In genomic region chr5:55519001-55519400, GRCh38 we compare ENCODE assay signal across 14 cellular contexts. TPM values are rescaled to one million over a fixed set of nuclear protein-coding genes. Genes with fewer than 3 reads are reported as not detected.
DNase-seq lines count a peak whose midpoint lies in the region; ATAC-seq, FAIRE-seq and TF ChIP-seq lines count a peak whose summit lies in the region.
"Had no signal": no experiment of that assay in that cellular context is flagged by ENCODE, and none has a peak within 500 bp of the region (broad histone marks: within the 10 kb centered on the region; RNA-seq: fewer than 3 reads in every experiment).

No MANE protein-coding gene starts in this region.

- H3K4me2 ChIP-seq in PC-3 (ENCODE audit: low read length) = no peak overlapping the region

- no peaks in the 10 kb centered on the region for H3K79me2 ChIP-seq in PC-3 (ENCODE audit: low read length)

- ATAC-seq in PC-3 = no peak
- peak; percentile 63 for ATAC-seq in left colon
- no peak for ATAC-seq in naive thymus-derived CD8-positive, alpha-beta T cell

- H3K4me1 Mint-ChIP-seq in naive thymus-derived CD8-positive, alpha-beta T cell = peaks cover 15 to 44% (median 30%) of the 10 kb centered on the region in 4 donors

- no peaks in the 10 kb centered on the region for H3K9me3 Mint-ChIP-seq in naive thymus-derived CD8-positive, alpha-beta T cell
- H3K9me3 Mint-ChIP-seq: CD4-positive, CD25-positive, alpha-beta regulatory T cell had no signal

- H3K36me3 Mint-ChIP-seq in naive thymus-derived CD8-positive, alpha-beta T cell = peaks cover 0 to 4% (median 0%) of the 10 kb centered on the region in 3 donors
- H3K36me3 Mint-ChIP-seq: CD4-positive, CD25-positive, alpha-beta regulatory T cell had no signal

- H3K9ac ChIP-seq in PC-3 (ENCODE audit: low read length) = no peak overlapping the region

- H3K27ac ChIP-seq in HEK293 (ENCODE audit: extremely low read depth, low read depth, low read length) = no peak overlapping the region
- H3K27ac ChIP-seq in PC-3 (ENCODE audit: low read length) = no peak overlapping the region
- no peak overlapping the region for H3K27ac ChIP-seq in small intestine (ENCODE audit: low read depth in 1 of 2, low read length in 1 of 2)
- no peak overlapping the region for H3K27ac ChIP-seq in left ventricle myocardium inferior (replicated peaks)

- no peak overlapping the region for H3K4me3 Mint-ChIP-seq in naive thymus-derived CD8-positive, alpha-beta T cell
- H3K4me3 Mint-ChIP-seq: CD4-positive, CD25-positive, alpha-beta regulatory T cell had no signal

- no peaks in the 10 kb centered on the region for H3K27me3 ChIP-seq in PC-3 (ENCODE audit: low read length)
- H3K27me3 ChIP-seq in small intestine (ENCODE audit: control insufficient read depth in 2 of 2, insufficient read depth in 2 of 2, low read length in 2 of 2) = no peaks in the 10 kb centered on the region
- no peaks in the 10 kb centered on the region for H3K27me3 ChIP-seq in left ventricle myocardium inferior (ENCODE audit: low read depth)

- intact Hi-C loops in PC-3 (cut with micrococcal nuclease) = no loop called here
- intact Hi-C loops in left colon (cut with DNase I, micrococcal nuclease) = no loop called here
- intact Hi-C loops in left ventricle myocardium inferior (cut with micrococcal nuclease) = no loop called here

- H3K36me3 ChIP-seq in HEK293 (ENCODE audit: control insufficient read depth in 2 of 2, insufficient read depth in 1 of 2, low read length in 2 of 2) (no peaks in the 10 kb centered on the region; a peak in 1 of 3 replicates), PC-3 (ENCODE audit: low read depth, low read length) (no peaks in the 10 kb centered on the region), small intestine (ENCODE audit: control insufficient read depth in 2 of 2, insufficient read depth in 2 of 2, low read length in 2 of 2) (no peaks in the 10 kb centered on the region), left ventricle myocardium inferior (peaks cover 3% of the 10 kb centered on the region)

- no peaks in the 10 kb centered on the region for H3K9me2 ChIP-seq in PC-3 (replicated peaks; ENCODE audit: low read length)

- POLR2A ChIA-PET in HEK293 (lab: Yijun Ruan, JAX) (no interaction called here), PC-3 (lab: Charles Lee; ENCODE audit: unreplicated experiment) (no interaction called here), HEK293T (lab: Yijun Ruan, JAX) (no interaction called here)
- POLR2A ChIA-PET in naive thymus-derived CD8-positive, alpha-beta T cell (lab: Charles Lee) = no interaction called here

- H4K20me1 ChIP-seq in PC-3 (ENCODE audit: low read length) = no peaks in the 10 kb centered on the region

- peak; percentile 94 for FAIRE-seq in small intestine (lab: Jason Lieb, UNC)
- FAIRE-seq: GM19239, HTR-8/SVneo had no signal

- DNase-seq in PC-3 = peak; percentile 5
- no peak for DNase-seq in left colon
- peak; percentile 82 for DNase-seq in small intestine
- no peak for DNase-seq in naive thymus-derived CD8-positive, alpha-beta T cell
- no peak for DNase-seq in left ventricle myocardium inferior
- DNase-seq in HEK293T (ENCODE audit: extremely low spot score) = no peak
- DNase-seq: CD4-positive, CD25-positive, alpha-beta regulatory T cell; H7; NCI-H146; NCI-H2081 treated with DMSO at 0.1 percent for 48 hours; NCI-H510A treated with DMSO at 0.1 percent for 48 hours had no signal

- no peak overlapping the region for H2AFZ ChIP-seq in PC-3 (ENCODE audit: low read length)

- BruUV-seq in PC-3 (replicated peaks; lab: Mats Ljungman, UMichigan) = no TSS peak

- H3K4me3 ChIP-seq in HEK293 (ENCODE audit: low read depth, low read length) (no peak overlapping the region), PC-3 (ENCODE audit: low read length) (no peak overlapping the region), small intestine (ENCODE audit: low read depth in 1 of 2, low read length in 2 of 2) (no peak overlapping the region), left ventricle myocardium inferior (no peak overlapping the region)

- H3K27me3 Mint-ChIP-seq in naive thymus-derived CD8-positive, alpha-beta T cell = no peaks in the 10 kb centered on the region

- no peaks in the 10 kb centered on the region; the same call in 1 of the 2 replicates for H3K4me1 ChIP-seq in HEK293 (ENCODE audit: control insufficient read depth, insufficient read depth, low read length)
- H3K4me1 ChIP-seq in PC-3 (ENCODE audit: insufficient read depth, low read length) = peaks cover 4% of the 10 kb centered on the region; the same call in 1 of the 2 replicates
- peaks cover 10 to 15% of the 10 kb centered on the region in 2 donors for H3K4me1 ChIP-seq in small intestine (ENCODE audit: control insufficient read depth in 2 of 2, insufficient read depth in 1 of 2, low read depth in 1 of 2, low read length in 1 of 2)
- peaks cover 99% of the 10 kb centered on the region for H3K4me1 ChIP-seq in left ventricle myocardium inferior

- no peaks in the 10 kb centered on the region for H3K9me3 ChIP-seq in HEK293 (ENCODE audit: control insufficient read depth, insufficient read depth, low read depth, low read length)
- no peaks in the 10 kb centered on the region for H3K9me3 ChIP-seq in PC-3 (ENCODE audit: low read length)
- H3K9me3 ChIP-seq in small intestine (ENCODE audit: control insufficient read depth, low read depth) = no peaks in the 10 kb centered on the region
- no peaks in the 10 kb centered on the region for H3K9me3 ChIP-seq in left ventricle myocardium inferior (replicated peaks)

- TF ChIP-seq CTCF in HEK293 (tag by site-specific recombination; IDR thresholded peaks at IDR 0.05) (no peak), PC-3 (conservative IDR thresholded peaks at IDR 0.05; ENCODE audit: low read depth, low read length) (no peak), left ventricle myocardium inferior (IDR thresholded peaks at IDR 0.05; ENCODE audit: borderline replicate concordance) (no peak)

- CTCF ChIA-PET in HEK293 (lab: Yijun Ruan, JAX) (no interaction called here), PC-3 (lab: Charles Lee) (no interaction called here), HEK293T (lab: Yijun Ruan, JAX) (no interaction called here)

- H3K27ac Mint-ChIP-seq in naive thymus-derived CD8-positive, alpha-beta T cell = peak overlapping the region in 1 of 10 donors; percentile 26

- H3F3A ChIP-seq in PC-3 (ENCODE audit: low read length, unreplicated experiment) = no peaks in the 10 kb centered on the region

TF ChIP-seq in HEK293, 187 proteins besides CTCF, POLR2A, EP300 and RAD21:
- TF ChIP-seq ZNF132 (tag by site-specific recombination; IDR thresholded peaks at IDR 0.05; ENCODE audit: borderline replicate concordance) (no peak), SP7 (tag by site-specific recombination; IDR thresholded peaks at IDR 0.05) (0 out of 2 replicates have a peak, but pooled peaks have one; percentile 48)

TF ChIP-seq in HEK293T, 16 proteins besides CTCF, POLR2A, EP300 and RAD21:
- TF ChIP-seq NFRKB (IDR thresholded peaks at IDR 0.05) (no peak), FOXM1 (IDR thresholded peaks at IDR 0.05; ENCODE audit: borderline replicate concordance) (no peak), ELF4 (IDR thresholded peaks at IDR 0.05) (no peak), FOXA1 (IDR thresholded peaks at IDR 0.05) (no peak), PKNOX1 (IDR thresholded peaks at IDR 0.05) (no peak), FOXK2 (IDR thresholded peaks at IDR 0.05) (no peak), ARNT (IDR thresholded peaks at IDR 0.05) (no peak), L3MBTL2 (conservative IDR thresholded peaks at IDR 0.05) (no peak), SUZ12 (IDR thresholded peaks at IDR 0.05) (no peak), TARDBP (IDR thresholded peaks at IDR 0.05) (no peak), SP1 (IDR thresholded peaks at IDR 0.05) (no peak), ZNF384 (IDR thresholded peaks at IDR 0.05) (no peak), BHLHE40 (IDR thresholded peaks at IDR 0.05; ENCODE audit: borderline replicate concordance) (no peak), HDGF (IDR thresholded peaks at IDR 0.05; ENCODE audit: borderline replicate concordance) (no peak), CTBP1 (IDR thresholded peaks at IDR 0.05; ENCODE audit: borderline replicate concordance) (no peak), LEF1 (IDR thresholded peaks at IDR 0.05; ENCODE audit: borderline replicate concordance) (no peak)

RNA-seq across cellular contexts. Expression of gene PLPP1, which starts 15.8 kb away (rescaled TPM):
- total RNA-seq in PC-3 (2014; rRNA removed) (16.2 and 21.1 TPM in 2 replicates), left colon (100 to 1,000 TPM in 1 of 2 donors, 10 to 100 TPM in 1; 69.7 to 109 TPM), left ventricle myocardium inferior (72.6 TPM)
- 10 to 100 TPM; 52.1 to 91.3 (median 54.6) TPM for polyA plus RNA-seq in small intestine
- 1 to 10 TPM; 7.0 to 7.9 TPM for total RNA-seq in naive thymus-derived CD8-positive, alpha-beta T cell
- polyA plus RNA-seq in naive thymus-derived CD8-positive, alpha-beta T cell = 10 to 100 TPM; 11.7 to 23.3 (median 15.7) TPM

Comparison
In these comparisons a context has a peak if more than half of its experiments do, and no peak if none do; other contexts are left out.
1. DNase-seq: peak in PC-3 (single experiment) and small intestine (single experiment); none in left colon (0 of 2), naive thymus-derived CD8-positive, alpha-beta T cell (0 of 10), left ventricle myocardium inferior (single experiment) and HEK293T (single experiment).